ENCODE assay signal across 1 cellular context in the genomic region with DNA sequence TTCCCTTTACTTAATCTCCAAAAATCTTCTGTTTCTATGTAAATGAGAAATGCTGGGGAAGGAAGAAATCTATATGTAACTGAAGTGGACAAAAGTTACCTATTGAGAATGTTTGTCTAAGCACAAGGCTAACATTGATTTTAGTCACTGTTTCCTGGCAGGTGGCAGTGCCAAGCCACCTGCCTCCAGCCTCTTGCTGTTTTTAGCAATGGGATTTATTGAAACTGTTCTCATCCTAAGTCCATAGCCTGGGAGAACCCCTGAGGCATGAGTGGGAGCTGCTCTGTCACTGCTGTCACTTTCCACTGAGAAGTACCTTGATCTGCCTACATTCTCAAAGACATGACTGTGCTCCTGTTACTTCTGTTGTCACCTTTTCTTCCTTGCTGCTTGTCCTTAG.
TF ChIP-seq lines count a peak whose summit lies in the region.

No MANE protein-coding gene starts in this region.

TF ChIP-seq in liver, 16 proteins besides CTCF, POLR2A, EP300 and RAD21 (continued from another document):
- TF ChIP-seq, protein P1, sequence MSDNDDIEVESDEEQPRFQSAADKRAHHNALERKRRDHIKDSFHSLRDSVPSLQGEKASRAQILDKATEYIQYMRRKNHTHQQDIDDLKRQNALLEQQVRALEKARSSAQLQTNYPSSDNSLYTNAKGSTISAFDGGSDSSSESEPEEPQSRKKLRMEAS (IDR thresholded peaks at IDR 0.05), result peak; percentile 54
- TF ChIP-seq TAF1 (conservative IDR thresholded peaks at IDR 0.05) (no peak), HNF4A (conservative IDR thresholded peaks at IDR 0.05) (peak in 1 of 2 donors; percentile 57), EGR1 (IDR thresholded peaks at IDR 0.05; ENCODE audit: low read depth in 2 of 2) (peak in 1 of 2 donors; percentile 62), FOXA2 (IDR thresholded peaks at IDR 0.05) (peak; percentile 57)
- TF ChIP-seq, protein P2, sequence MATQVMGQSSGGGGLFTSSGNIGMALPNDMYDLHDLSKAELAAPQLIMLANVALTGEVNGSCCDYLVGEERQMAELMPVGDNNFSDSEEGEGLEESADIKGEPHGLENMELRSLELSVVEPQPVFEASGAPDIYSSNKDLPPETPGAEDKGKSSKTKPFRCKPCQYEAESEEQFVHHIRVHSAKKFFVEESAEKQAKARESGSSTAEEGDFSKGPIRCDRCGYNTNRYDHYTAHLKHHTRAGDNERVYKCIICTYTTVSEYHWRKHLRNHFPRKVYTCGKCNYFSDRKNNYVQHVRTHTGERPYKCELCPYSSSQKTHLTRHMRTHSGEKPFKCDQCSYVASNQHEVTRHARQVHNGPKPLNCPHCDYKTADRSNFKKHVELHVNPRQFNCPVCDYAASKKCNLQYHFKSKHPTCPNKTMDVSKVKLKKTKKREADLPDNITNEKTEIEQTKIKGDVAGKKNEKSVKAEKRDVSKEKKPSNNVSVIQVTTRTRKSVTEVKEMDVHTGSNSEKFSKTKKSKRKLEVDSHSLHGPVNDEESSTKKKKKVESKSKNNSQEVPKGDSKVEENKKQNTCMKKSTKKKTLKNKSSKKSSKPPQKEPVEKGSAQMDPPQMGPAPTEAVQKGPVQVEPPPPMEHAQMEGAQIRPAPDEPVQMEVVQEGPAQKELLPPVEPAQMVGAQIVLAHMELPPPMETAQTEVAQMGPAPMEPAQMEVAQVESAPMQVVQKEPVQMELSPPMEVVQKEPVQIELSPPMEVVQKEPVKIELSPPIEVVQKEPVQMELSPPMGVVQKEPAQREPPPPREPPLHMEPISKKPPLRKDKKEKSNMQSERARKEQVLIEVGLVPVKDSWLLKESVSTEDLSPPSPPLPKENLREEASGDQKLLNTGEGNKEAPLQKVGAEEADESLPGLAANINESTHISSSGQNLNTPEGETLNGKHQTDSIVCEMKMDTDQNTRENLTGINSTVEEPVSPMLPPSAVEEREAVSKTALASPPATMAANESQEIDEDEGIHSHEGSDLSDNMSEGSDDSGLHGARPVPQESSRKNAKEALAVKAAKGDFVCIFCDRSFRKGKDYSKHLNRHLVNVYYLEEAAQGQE (IDR thresholded peaks at IDR 0.05), result peak; percentile 20
- TF ChIP-seq, protein P3, sequence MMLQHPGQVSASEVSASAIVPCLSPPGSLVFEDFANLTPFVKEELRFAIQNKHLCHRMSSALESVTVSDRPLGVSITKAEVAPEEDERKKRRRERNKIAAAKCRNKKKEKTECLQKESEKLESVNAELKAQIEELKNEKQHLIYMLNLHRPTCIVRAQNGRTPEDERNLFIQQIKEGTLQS (IDR thresholded peaks at IDR 0.05), result no peak
